24 cellular contexts compared by ENCODE assay signal in the genomic region with DNA sequence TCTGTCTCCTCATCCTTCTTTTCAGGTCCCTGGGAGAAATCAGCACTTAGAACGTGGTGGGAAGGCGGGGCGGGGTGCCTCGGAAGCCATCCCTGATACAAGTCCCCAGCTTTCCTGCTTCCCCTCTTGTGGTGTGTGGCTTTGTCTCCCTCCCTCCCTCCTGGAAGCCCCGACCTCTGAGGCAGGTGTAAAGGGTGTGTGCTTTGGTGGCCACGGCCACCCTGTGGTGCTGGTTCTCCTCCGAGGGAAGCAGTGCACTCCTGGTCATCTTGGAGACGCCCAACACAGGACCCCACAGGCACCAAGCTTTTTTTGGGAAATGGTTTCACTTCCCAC. TPM values are rescaled to one million over a fixed set of nuclear protein-coding genes. Genes with fewer than 3 reads are reported as not detected.
A peak's percentile ranks its signal among the peaks of the same experiment; 100 is the strongest.
DNase-seq lines count a peak whose midpoint lies in the region; ATAC-seq, FAIRE-seq and TF ChIP-seq lines count a peak whose summit lies in the region.
"Had no signal": no experiment of that assay in that cellular context is flagged by ENCODE, and none has a peak within 500 bp of the region (broad histone marks: within the 10 kb centered on the region; RNA-seq: fewer than 3 reads in every experiment).

No MANE protein-coding gene starts in this region.

- ATAC-seq in A549: peak; percentile 2 to 9; a peak in 5 of 6 replicates
- no peak for ATAC-seq in HG03097 (IDR thresholded peaks at IDR 0.05; ENCODE audit: low FRiP score, unreplicated experiment)
- no peak for ATAC-seq in GM21529 (IDR thresholded peaks at IDR 0.05; ENCODE audit: unreplicated experiment)
- ATAC-seq: stimulated activated naive CD8-positive, alpha-beta T cell treated with anti-CD3 and anti-CD28 coated beads, Interleukin-15, amount 100 ng/mL, for 72 hours had no signal

- H3K4me1 ChIP-seq in A549: no peaks in the 10 kb centered on the region
- peaks cover 9% of the 10 kb centered on the region for H3K4me1 ChIP-seq in CD4-positive, alpha-beta memory T cell (ENCODE audit: insufficient read depth, low read length)
- H3K4me1 ChIP-seq in NT2/D1 (ENCODE audit: insufficient read depth, insufficient read length): peaks cover 29% of the 10 kb centered on the region

- no peaks in the 10 kb centered on the region for H3K9me3 ChIP-seq in A549
- H3K9me3 ChIP-seq in CD4-positive, alpha-beta memory T cell (ENCODE audit: control insufficient read depth in 1 of 2, low read length in 2 of 2): no peaks in the 10 kb centered on the region
- no peaks in the 10 kb centered on the region for H3K9me3 ChIP-seq in NT2/D1 (ENCODE audit: insufficient read depth, low read length)
- H3K9me3 ChIP-seq: adrenal gland, transverse colon had no signal

- peaks cover 11 to 21% of the 10 kb centered on the region in 2 donors for H3K36me3 Mint-ChIP-seq in CD4-positive, alpha-beta memory T cell

- no peak for TF ChIP-seq POLR2A in A549 (IDR thresholded peaks at IDR 0.05; ENCODE audit: low read length)

- no peaks in the 10 kb centered on the region for H3K9me3 Mint-ChIP-seq in CD4-positive, alpha-beta memory T cell
- H3K9me3 Mint-ChIP-seq: activated T-helper 2 cell treated with anti-CD3 and anti-CD28 coated beads, Interferon-gamma antibody, Interleukin-2, Interleukin-4, amounts not matched to agents 10 μg/mL and 5 μg/mL and 100 μg/mL, durations not matched to agents 14 hours and 24 hours and 36 hours; mesothelial cell of epicardium; stimulated activated naive CD8-positive, alpha-beta T cell treated with anti-CD3 and anti-CD28 coated beads, Interleukin-15, amount 100 ng/mL, for 72 hours had no signal

- H3K27me3 Mint-ChIP-seq in CD4-positive, alpha-beta memory T cell: peaks cover 0 to 4% of the 10 kb centered on the region in 2 donors

- no peak for FAIRE-seq in A549 (lab: Jason Lieb, UNC)
- FAIRE-seq: endometrium, small intestine had no signal

- no peak for DNase-seq in A549 (ENCODE audit: low read depth in 1 of 2, low spot score in 1 of 2)
- no peak for DNase-seq in CD4-positive, alpha-beta memory T cell
- no peak for DNase-seq in NT2/D1 (ENCODE audit: low read depth, low spot score)
- DNase-seq in mesenteric fat pad (ENCODE audit: low spot score): peak; percentile 64
- DNase-seq in NCI-H1436 (lab: John Stamatoyannopoulos, UW): no peak
- no peak for DNase-seq in glomerular visceral epithelial cell (ENCODE audit: extremely low spot score)
- DNase-seq: activated CD4-positive, CD25-positive, alpha-beta regulatory T cell treated with anti-CD3 and anti-CD28 coated beads, Interleukin-2, amount 50 U/mL, for 72 hours; DMS79 treated with DMSO at 0.1 percent for 48 hours; NCI-H1930; small intestine; T1000; transverse colon had no signal

- peak overlapping the region in 3 of 8 donors; percentile 10 to 36 (median 25) for H3K4me3 Mint-ChIP-seq in CD4-positive, alpha-beta memory T cell

- TF ChIP-seq RAD21 in A549 (conservative IDR thresholded peaks at IDR 0.05 in 1 of 2, IDR thresholded peaks at IDR 0.05 in 1 of 2): no peak

- no peak overlapping the region for H3K4me2 ChIP-seq in A549

- H3K9ac ChIP-seq in NT2/D1 (ENCODE audit: insufficient read length, low read depth): peak overlapping the region; percentile 34

- 81% methylated on average over 8 of the region's 8 CpGs for WGBS in A549 (ENCODE audit: missing lambda C conversion rate)

- H3K4me3 ChIP-seq in A549 (no peak overlapping the region), NT2/D1 (ENCODE audit: insufficient read length, low read depth) (no peak overlapping the region)
- H3K4me3 ChIP-seq in CD4-positive, alpha-beta memory T cell (ENCODE audit: low read length in 2 of 2): no peak overlapping the region
- H3K4me3 ChIP-seq: adrenal gland, coronary artery, transverse colon had no signal

- POLR2A ChIA-PET in A549 (lab: Yijun Ruan, JAX): interaction anchor here (2.0 to 2.4 kb wide), 2 partner anchors 18 to 20 kb away, joined by 5 to 13 read pairs; partner anchors contain the start of gene DIABLO
- POLR2A ChIA-PET in CD4-positive, alpha-beta memory T cell (lab: Charles Lee; ENCODE audit: partially characterized antibody): interaction anchor here (1.2 to 2.1 kb wide), 3 partner anchors 10 to 39 kb away, joined by 3 to 13 read pairs (median 7); partner anchors contain the start of gene DIABLO

- peak overlapping the region in 4 of 7 donors; percentile 26 to 82 (median 64) for H3K27ac Mint-ChIP-seq in CD4-positive, alpha-beta memory T cell
- H3K27ac Mint-ChIP-seq: activated T-helper 2 cell treated with anti-CD3 and anti-CD28 coated beads, Interferon-gamma antibody, Interleukin-2, Interleukin-4, amounts not matched to agents 10 μg/mL and 5 μg/mL and 100 μg/mL, durations not matched to agents 14 hours and 24 hours and 36 hours; mesothelial cell of epicardium had no signal

- no peak for TF ChIP-seq EP300 in A549 (IDR thresholded peaks at IDR 0.05)

- no peak for TF ChIP-seq CTCF in A549 (IDR thresholded peaks at IDR 0.05)

- CTCF ChIA-PET in A549 (lab: Yijun Ruan, JAX): interaction anchor here (1.2 to 1.4 kb wide), 3 partner anchors 15 to 151 kb away, joined by 5 to 6 read pairs (median 6); no protein-coding TSS in a partner anchor
- CTCF ChIA-PET in CD4-positive, alpha-beta memory T cell (lab: Charles Lee; ENCODE audit: partially characterized antibody): interaction anchor here (0.8 to 1.1 kb wide), 2 partner anchors 38 to 62 kb away, joined by 3 read pairs; no protein-coding TSS in a partner anchor

- peaks cover 5 to 20% (median 12%) of the 10 kb centered on the region in 4 donors for H3K4me1 Mint-ChIP-seq in CD4-positive, alpha-beta memory T cell

- H3K27ac ChIP-seq in A549: no peak overlapping the region
- no peak overlapping the region for H3K27ac ChIP-seq in CD4-positive, alpha-beta memory T cell (ENCODE audit: low read depth, low read length)
- H3K27ac ChIP-seq: coronary artery, transverse colon had no signal

- intact Hi-C loops in CD4-positive, alpha-beta memory T cell (cut with micrococcal nuclease): loop anchor here (2.0 kb wide), 1 partner anchor 61 kb away; the partner anchor contains the start of gene VPS33A

- no peaks in the 10 kb centered on the region for H3K27me3 ChIP-seq in CD4-positive, alpha-beta memory T cell (ENCODE audit: insufficient read depth, low read length)
- peaks cover 46% of the 10 kb centered on the region for H3K27me3 ChIP-seq in NT2/D1 (ENCODE audit: insufficient read depth, insufficient read length)

- peaks cover 9% of the 10 kb centered on the region for H3K36me3 ChIP-seq in CD4-positive, alpha-beta memory T cell (ENCODE audit: insufficient read depth, low read length)
- H3K36me3 ChIP-seq in NT2/D1 (ENCODE audit: insufficient read depth, insufficient read length, low read length): peaks cover 43% of the 10 kb centered on the region

TF ChIP-seq in A549, 52 proteins besides CTCF, POLR2A, EP300 and RAD21:
- no peak for TF ChIP-seq CBX8 (IDR thresholded peaks at IDR 0.05)
- 0 out of 2 replicates have a peak, but pooled peaks have one; percentile 2 for TF ChIP-seq GATA3 (IDR thresholded peaks at IDR 0.05; ENCODE audit: borderline replicate concordance)

RNA-seq across cellular contexts. Expression of gene B3GNT4, which starts 2.0 kb away (rescaled TPM):
- 0.66 and 0.74 TPM in 2 replicates for polyA plus RNA-seq in A549 (2011; rRNA removed)
- polyA plus RNA-seq in A549 (2012; cell fraction: cytosol; rRNA removed): 0.78 and 1.0 TPM in 2 replicates
- 1.6 and 2.7 TPM in 2 replicates for polyA plus RNA-seq in A549 (2012; cell fraction: nucleus; rRNA removed)
- polyA plus RNA-seq in A549 (2017; fragmentation: RNase III; extraction: RNeasy Plus Mini Kit Qiagen cat#74134 plus additional on column Dnase treatment): 0.55 to 1.2 TPM (median 0.73 TPM) in 3 replicates
- 0.92 and 2.5 TPM in 2 replicates for polyA minus RNA-seq in A549 (2011; rRNA and poly(A)+ RNA removed)
- 1 to 10 TPM in 1 of 2 experiments, under 1 TPM in 1; 0.93 to 1.4 TPM for total RNA-seq in CD4-positive, alpha-beta memory T cell
- under 1 TPM in 1 of 2 donors, not detected in 1; 0.10 TPM for polyA plus RNA-seq in CD4-positive, alpha-beta memory T cell
- total RNA-seq in mesenteric fat pad: not detected
- total RNA-seq: RPMI7951 had no signal

RNA-seq across cellular contexts. Expression of gene DIABLO, which starts 20.3 kb away (rescaled TPM):
- polyA plus RNA-seq in A549 (2011; rRNA removed) (104 and 108 TPM in 2 replicates), A549 (2017; fragmentation: RNase III; extraction: RNeasy Plus Mini Kit Qiagen cat#74134 plus additional on column Dnase treatment) (74.9 to 78.5 TPM (median 75.2 TPM) in 3 replicates)
- 103 and 105 TPM in 2 replicates for polyA plus RNA-seq in A549 (2012; cell fraction: cytosol; rRNA removed)
- 67.5 and 70.2 TPM in 2 replicates for polyA plus RNA-seq in A549 (2012; cell fraction: nucleus; rRNA removed)
- 48.0 and 57.3 TPM in 2 replicates for polyA minus RNA-seq in A549 (2011; rRNA and poly(A)+ RNA removed)
- 10 to 100 TPM; 40.0 to 44.1 TPM for total RNA-seq in CD4-positive, alpha-beta memory T cell
- polyA plus RNA-seq in CD4-positive, alpha-beta memory T cell: 10 to 100 TPM; 61.7 to 62.0 TPM
- total RNA-seq in mesenteric fat pad: 29.8 TPM

RNA-seq across cellular contexts. Expression of gene LRRC43, which starts 22.6 kb away (rescaled TPM):
- polyA plus RNA-seq in A549 (2011; rRNA removed): 0.09 TPM in 1 of 2 replicates, not detected in the other
- 0.15 and 0.22 TPM in 2 replicates for polyA plus RNA-seq in A549 (2012; cell fraction: cytosol; rRNA removed)
- 0.12 TPM in 2 replicates for polyA plus RNA-seq in A549 (2012; cell fraction: nucleus; rRNA removed)
- polyA plus RNA-seq in A549 (2017; fragmentation: RNase III; extraction: RNeasy Plus Mini Kit Qiagen cat#74134 plus additional on column Dnase treatment): 0.14 to 0.26 TPM in 2 of 3 replicates, not detected in the other
- 0.24 TPM in 1 of 2 replicates, not detected in the other for polyA minus RNA-seq in A549 (2011; rRNA and poly(A)+ RNA removed)
- total RNA-seq in CD4-positive, alpha-beta memory T cell: not detected
- polyA plus RNA-seq in CD4-positive, alpha-beta memory T cell: not detected
- 1.1 TPM for total RNA-seq in mesenteric fat pad
- total RNA-seq: MCF 10A had no signal

RNA-seq across cellular contexts. Expression of gene IL31, which starts 31.5 kb away (rescaled TPM):
- polyA plus RNA-seq in A549 (2011; rRNA removed): not detected in 2 replicates
- polyA plus RNA-seq in A549 (2012; cell fraction: cytosol; rRNA removed): not detected in 2 replicates
- not detected in 2 replicates for polyA plus RNA-seq in A549 (2012; cell fraction: nucleus; rRNA removed)
- not detected in 3 replicates for polyA plus RNA-seq in A549 (2017; fragmentation: RNase III; extraction: RNeasy Plus Mini Kit Qiagen cat#74134 plus additional on column Dnase treatment)
- polyA minus RNA-seq in A549 (2011; rRNA and poly(A)+ RNA removed): not detected in 2 replicates
- not detected for total RNA-seq in CD4-positive, alpha-beta memory T cell
- not detected for polyA plus RNA-seq in CD4-positive, alpha-beta memory T cell
- total RNA-seq in mesenteric fat pad: not detected
- total RNA-seq: adrenal gland, bronchial epithelial cell, MCF 10A, mesothelial cell of epicardium, pulmonary artery endothelial cell, RPMI7951, transverse colon had no signal
- polyA plus RNA-seq: adrenal gland, small intestine had no signal

Comparison
In these comparisons a context has a peak if more than half of its experiments do, and no peak if none do; other contexts are left out.
1. ATAC-seq: peak in A549 (2 of 2); none in HG03097 (single experiment) and GM21529 (single experiment).